ENCODE assay signal across 7 cellular contexts in the genomic region with DNA sequence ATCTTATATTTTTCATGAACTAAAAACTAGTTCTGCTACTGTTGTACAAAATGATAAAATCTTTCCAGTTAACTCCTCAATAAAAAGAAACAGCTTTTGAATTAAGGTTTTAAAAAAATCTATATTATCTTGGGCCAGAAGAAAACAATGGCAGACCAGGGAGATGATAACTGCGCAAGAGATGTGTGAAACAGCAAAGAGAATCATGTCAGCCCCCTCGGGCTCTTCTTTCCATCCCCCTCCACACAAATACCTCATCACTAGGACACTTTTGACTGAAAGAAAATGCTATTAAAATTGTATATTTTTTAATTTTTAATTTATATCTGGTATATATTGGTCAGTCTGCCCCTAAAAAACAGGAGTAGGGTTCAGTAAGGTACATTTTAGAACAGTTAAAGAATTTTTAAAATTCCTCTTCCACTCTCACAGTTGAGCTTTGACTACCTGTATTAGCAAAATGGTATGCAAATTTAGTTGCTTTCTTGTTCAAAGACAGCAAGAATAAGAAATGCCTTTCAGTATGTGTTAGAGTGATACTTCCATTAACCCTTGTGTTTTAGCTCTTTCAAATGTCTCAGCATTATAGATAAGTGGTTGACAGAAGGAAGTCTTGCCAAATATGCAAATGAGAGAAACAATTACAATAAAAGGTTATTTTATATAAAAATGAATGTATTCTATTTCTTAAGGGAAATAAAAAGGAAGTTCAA. TPM values are rescaled to one million over a fixed set of nuclear protein-coding genes. Genes with fewer than 3 reads are reported as not detected.
DNase-seq lines count a peak whose midpoint lies in the region; ATAC-seq and TF ChIP-seq lines count a peak whose summit lies in the region.

No MANE protein-coding gene starts in this region.

- no peak overlapping the region for H3K27ac ChIP-seq in body of pancreas

- DNase-seq in naive B cell (no peak), head of caudate nucleus (no peak), hypothalamus (lab: John Stamatoyannopoulos, UW) (no peak), body of pancreas (no peak)

- TF ChIP-seq POLR2A in body of pancreas (IDR thresholded peaks at IDR 0.05), result no peak

- H3K27me3 ChIP-seq in body of pancreas, result no peaks in the 10 kb centered on the region

- H3K27ac Mint-ChIP-seq in naive B cell, result peak overlapping the region in 1 of 6 donors; percentile 83

- no peak for TF ChIP-seq CTCF in body of pancreas (IDR thresholded peaks at IDR 0.05)

- peak overlapping the region; percentile 30 to 90 (median 57) for H3K4me3 Mint-ChIP-seq in naive B cell

- WGBS in body of pancreas, 2 donors, result 70 to 75% methylated on average over 2 of the region's 2 CpGs

- intact Hi-C loops in head of caudate nucleus (cut with DNase I), result no loop called here
- intact Hi-C loops in body of pancreas (cut with DNase I), result no loop called here

- ATAC-seq in GM18861 (IDR thresholded peaks at IDR 0.05; ENCODE audit: unreplicated experiment), result peak; percentile 78
- peak; percentile 47 for ATAC-seq in GM21423 (IDR thresholded peaks at IDR 0.05; ENCODE audit: unreplicated experiment)
- ATAC-seq in HG03159 (IDR thresholded peaks at IDR 0.05; ENCODE audit: unreplicated experiment), result peak; percentile 73
- no peak for ATAC-seq in naive B cell (ENCODE audit: low read depth in 2 of 2)
- no peak for ATAC-seq in body of pancreas

- peaks cover under 1 to 9% (median 4%) of the 10 kb centered on the region in 7 donors for H3K9me3 Mint-ChIP-seq in naive B cell

- no peak overlapping the region for H3K4me3 ChIP-seq in body of pancreas

- H3K4me1 Mint-ChIP-seq in naive B cell, result peaks cover 5 to 13% (median 7%) of the 10 kb centered on the region in 3 donors

- peaks cover under 1 to 9% of the 10 kb centered on the region in 2 donors for H3K36me3 Mint-ChIP-seq in naive B cell

- H3K36me3 ChIP-seq in body of pancreas (replicated peaks in 1 of 2; ENCODE audit: insufficient read depth in 1 of 2, low read depth in 2 of 2), result no peaks in the 10 kb centered on the region

- H3K9me3 ChIP-seq in body of pancreas, result no peaks in the 10 kb centered on the region

- H3K27me3 Mint-ChIP-seq in naive B cell, result peaks cover 0 to 8% (median 6%) of the 10 kb centered on the region in 3 donors

- H3K4me1 ChIP-seq in body of pancreas, result no peaks in the 10 kb centered on the region

RNA-seq across cellular contexts. Expression of a gene that starts 36.4 kb away (rescaled TPM):
- 10 to 100 TPM in 5 of 6 donors, 1 to 10 TPM in 1; 8.0 to 20.2 (median 16.7) TPM for polyA plus RNA-seq in naive B cell (ENCODE audit: low read depth in 6 of 6)
- total RNA-seq in body of pancreas, result 1 to 10 TPM; 7.8 to 9.9 TPM

Comparison
In these comparisons a context has a peak if more than half of its experiments do, and no peak if none do; other contexts are left out.
1. ATAC-seq: peak in GM18861 (single experiment), GM21423 (single experiment) and HG03159 (single experiment); none in naive B cell (0 of 2) and body of pancreas (single experiment).